Comparison of ENCODE assay signal across 9 cellular contexts in genomic region chr22:21942407-21942895, GRCh38. TPM values are rescaled to one million over a fixed set of nuclear protein-coding genes. Genes with fewer than 3 reads are reported as not detected.
A peak's percentile ranks its signal among the peaks of the same experiment; 100 is the strongest.
DNase-seq lines count a peak whose midpoint lies in the region; ATAC-seq, FAIRE-seq and TF ChIP-seq lines count a peak whose summit lies in the region.
"Had no signal": no experiment of that assay in that cellular context is flagged by ENCODE, and none has a peak within 500 bp of the region (broad histone marks: within the 10 kb centered on the region; RNA-seq: fewer than 3 reads in every experiment).

No MANE protein-coding gene starts in this region.

- H3K27ac ChIP-seq in angular gyrus (ENCODE audit: low read depth, low read length) (peak overlapping the region; percentile 87), keratinocyte (ENCODE audit: control insufficient read depth, insufficient read depth, low read length) (peak overlapping the region; percentile 95), subcutaneous abdominal adipose tissue (ENCODE audit: low read depth, low read length) (peak overlapping the region; percentile 99)

- FAIRE-seq in keratinocyte (lab: Jason Lieb, UNC) = peak; percentile 90
- FAIRE-seq: frontal cortex had no signal

- TF ChIP-seq CTCF in keratinocyte (optimal IDR thresholded peaks at IDR 0.05 in 1 of 3, IDR thresholded peaks at IDR 0.05 in 1 of 3, conservative IDR thresholded peaks at IDR 0.05 in 1 of 3; ENCODE audit: extremely low read depth in 1 of 3, insufficient read depth in 2 of 3, low read length in 3 of 3) = no peak

- H3K79me2 ChIP-seq in keratinocyte (ENCODE audit: control insufficient read depth, insufficient read depth, low read length) = peaks cover 9% of the 10 kb centered on the region

- H3K9ac ChIP-seq in keratinocyte (ENCODE audit: control insufficient read depth, extremely low read depth, insufficient read depth, low read length) (peak overlapping the region; percentile 72), subcutaneous abdominal adipose tissue (ENCODE audit: low read length in 5 of 5) (peak overlapping the region in 2 of 5 donors; percentile 36 to 68)

- H4K20me1 ChIP-seq in keratinocyte (ENCODE audit: control insufficient read depth, extremely low read depth, insufficient read depth, low read length) = no peaks in the 10 kb centered on the region

- dilution Hi-C loops in keratinocyte (cut with MboI; ENCODE audit: extremely low pct_ligation_motif_present, low sequenced_read_pairs) = no loop called here

- peak overlapping the region; percentile 72 for H2AFZ ChIP-seq in keratinocyte (ENCODE audit: control insufficient read depth, low read length)

- peak overlapping the region; percentile 84 for H3K4me2 ChIP-seq in keratinocyte (ENCODE audit: control insufficient read depth, extremely low read depth, insufficient read depth, low read depth, low read length)

- H3K27me3 ChIP-seq in keratinocyte (ENCODE audit: control insufficient read depth, extremely low read depth, insufficient read depth, low read length) (no peaks in the 10 kb centered on the region), subcutaneous abdominal adipose tissue (ENCODE audit: control insufficient read depth in 5 of 5, insufficient read depth in 4 of 5, low read length in 5 of 5) (no peaks in the 10 kb centered on the region)

- H3K9me1 ChIP-seq in keratinocyte (ENCODE audit: control insufficient read depth, extremely low read depth, insufficient read depth, low read length) = no peaks in the 10 kb centered on the region

- ATAC-seq in GM21367 (IDR thresholded peaks at IDR 0.05; ENCODE audit: unreplicated experiment) = no peak

- H3K4me1 ChIP-seq in keratinocyte (ENCODE audit: control insufficient read depth, extremely low read depth, insufficient read depth, low read length) = peaks cover 42% of the 10 kb centered on the region
- peaks cover 42 to 99% (median 85%) of the 10 kb centered on the region in 5 donors for H3K4me1 ChIP-seq in subcutaneous abdominal adipose tissue (ENCODE audit: control insufficient read depth in 5 of 5, insufficient read depth in 5 of 5, low read length in 5 of 5)

- H3K4me3 ChIP-seq in keratinocyte (ENCODE audit: control insufficient read depth in 2 of 3, extremely low read depth in 1 of 3, insufficient read depth in 2 of 3, low read depth in 1 of 3, low read length in 3 of 3) (peak overlapping the region in 1 of 3 experiments; percentile 23), subcutaneous abdominal adipose tissue (ENCODE audit: low read depth in 1 of 5, low read length in 5 of 5) (peak overlapping the region in 2 of 5 donors; percentile 6 to 20)

- DNase-seq in AG20443 (ENCODE audit: low spot score) (peak; percentile 89), KG1 (lab: John Stamatoyannopoulos, UW) (peak; percentile 92), keratinocyte (ENCODE audit: low read depth, low spot score) (peak; percentile 44), putamen (ENCODE audit: low spot score) (no peak), OCI-M2 (lab: John Stamatoyannopoulos, UW; ENCODE audit: unreplicated experiment) (no peak)

- H3K9me3 ChIP-seq in keratinocyte (ENCODE audit: control insufficient read depth, low read depth, low read length) = no peaks in the 10 kb centered on the region
- no peaks in the 10 kb centered on the region for H3K9me3 ChIP-seq in subcutaneous abdominal adipose tissue (ENCODE audit: control insufficient read depth in 5 of 5, low read length in 5 of 5)

- peaks cover 8 to 32% of the 10 kb centered on the region in 2 experiments for H3K36me3 ChIP-seq in keratinocyte (ENCODE audit: control insufficient read depth in 2 of 2, extremely low read depth in 1 of 2, insufficient read depth in 2 of 2, low read length in 2 of 2)
- H3K36me3 ChIP-seq in subcutaneous abdominal adipose tissue (ENCODE audit: control insufficient read depth in 5 of 5, insufficient read depth in 5 of 5, low read length in 5 of 5) = peaks cover 0 to 33% (median 28%) of the 10 kb centered on the region in 5 donors

RNA-seq across cellular contexts. Expression of gene PPM1F, which starts 10.2 kb away (rescaled TPM):
- polyA plus RNA-seq in keratinocyte = 15.6 to 21.8 TPM (median 18.2 TPM) in 3 replicates
- polyA plus RNA-seq in keratinocyte (2011; ENCODE audit: low read depth) = 6.5 TPM
- 11.6 and 17.2 TPM in 2 replicates for polyA plus RNA-seq in keratinocyte (2011; cell fraction: cytosol; rRNA removed)
- polyA plus RNA-seq in keratinocyte (2011; cell fraction: nucleus; rRNA removed) = 30.9 and 41.7 TPM in 2 replicates
- polyA plus RNA-seq in keratinocyte (2012; ENCODE audit: low replicate concordance) = 14.4 and 22.8 TPM in 2 replicates
- polyA minus RNA-seq in keratinocyte = 12.7 to 36.0 TPM (median 14.8 TPM) in 3 replicates
- polyA minus RNA-seq in keratinocyte (2011; cell fraction: cytosol; rRNA and poly(A)+ RNA removed) = 21.7 TPM
- 15.7 and 19.9 TPM in 2 replicates for polyA minus RNA-seq in keratinocyte (2011; cell fraction: nucleus; rRNA and poly(A)+ RNA removed)

RNA-seq across cellular contexts. Expression of gene TOP3B, which starts 40.1 kb away (rescaled TPM):
- polyA plus RNA-seq in keratinocyte = 13.8 to 14.8 TPM (median 13.9 TPM) in 3 replicates
- 10.8 TPM for polyA plus RNA-seq in keratinocyte (2011; ENCODE audit: low read depth)
- polyA plus RNA-seq in keratinocyte (2011; cell fraction: cytosol; rRNA removed) = 4.6 and 7.0 TPM in 2 replicates
- polyA plus RNA-seq in keratinocyte (2011; cell fraction: nucleus; rRNA removed) = 59.0 and 81.0 TPM in 2 replicates
- polyA plus RNA-seq in keratinocyte (2012; ENCODE audit: low replicate concordance) = 19.8 and 26.6 TPM in 2 replicates
- polyA minus RNA-seq in keratinocyte = 17.4 to 39.6 TPM (median 24.1 TPM) in 3 replicates
- 4.4 TPM for polyA minus RNA-seq in keratinocyte (2011; cell fraction: cytosol; rRNA and poly(A)+ RNA removed)
- 29.4 and 30.1 TPM in 2 replicates for polyA minus RNA-seq in keratinocyte (2011; cell fraction: nucleus; rRNA and poly(A)+ RNA removed)

Comparison
In these comparisons a context has a peak if more than half of its experiments do, and no peak if none do; other contexts are left out.
1. DNase-seq: peak in AG20443 (single experiment), KG1 (single experiment) and keratinocyte (single experiment); none in putamen (single experiment) and OCI-M2 (single experiment).
2. Peak in every context shown above with its lines, with median percentiles within 50 percentile points of each other: H3K27ac ChIP-seq.